ENCODE assay signal across 8 cellular contexts in genomic region chr2:73212448-73213176, GRCh38. TPM values are rescaled to one million over a fixed set of nuclear protein-coding genes. Genes with fewer than 3 reads are reported as not detected.
A peak's percentile ranks its signal among the peaks of the same experiment; 100 is the strongest.
DNase-seq lines count a peak whose midpoint lies in the region; ATAC-seq and TF ChIP-seq lines count a peak whose summit lies in the region.

No MANE protein-coding gene starts in this region.

- peak overlapping the region; percentile 26 for H3K4me3 Mint-ChIP-seq in osteocyte (ENCODE audit: unreplicated experiment)

- H3K4me1 Mint-ChIP-seq in osteocyte (ENCODE audit: unreplicated experiment) = peaks cover 34% of the 10 kb centered on the region

- H3K27ac ChIP-seq in RWPE1 = peak overlapping the region; percentile 70
- no peak overlapping the region for H3K27ac ChIP-seq in foreskin keratinocyte
- H3K27ac ChIP-seq in thoracic aorta = peak overlapping the region; percentile 72 to 81

- POLR2A ChIA-PET in RWPE1 (lab: Yijun Ruan, JAX; ENCODE audit: low non-redundant PET) = no interaction called here

- peak; percentile 89 for TF ChIP-seq CTCF in RWPE1 (conservative IDR thresholded peaks at IDR 0.05; ENCODE audit: low read depth)
- TF ChIP-seq CTCF in foreskin keratinocyte (conservative IDR thresholded peaks at IDR 0.05) = peak; percentile 90
- peak; percentile 91 for TF ChIP-seq CTCF in osteocyte (IDR thresholded peaks at IDR 0.05)
- peak; percentile 95 for TF ChIP-seq CTCF in thoracic aorta (IDR thresholded peaks at IDR 0.05)

- H3K9me3 ChIP-seq in HAP-1 (no peaks in the 10 kb centered on the region), thoracic aorta (no peaks in the 10 kb centered on the region)

- no peaks in the 10 kb centered on the region for H3K36me3 Mint-ChIP-seq in osteocyte (ENCODE audit: unreplicated experiment)

- no peaks in the 10 kb centered on the region for H3K27me3 ChIP-seq in HAP-1 (ENCODE audit: low read depth)
- H3K27me3 ChIP-seq in foreskin keratinocyte = peaks cover 3% of the 10 kb centered on the region
- no peaks in the 10 kb centered on the region for H3K27me3 ChIP-seq in thoracic aorta (replicated peaks; ENCODE audit: insufficient read depth)

- H3K27me3 Mint-ChIP-seq in osteocyte (ENCODE audit: unreplicated experiment) = peaks cover 21% of the 10 kb centered on the region

- in situ Hi-C loops in HAP-1 (cut with MboI; ENCODE audit: low sequenced_read_pairs) = no loop called here

- H3K4me1 ChIP-seq in HAP-1 = peaks cover 16% of the 10 kb centered on the region
- H3K4me1 ChIP-seq in foreskin keratinocyte = no peaks in the 10 kb centered on the region
- H3K4me1 ChIP-seq in thoracic aorta (ENCODE audit: control insufficient read depth in 1 of 2, low read depth in 2 of 2) = peaks cover 15 to 36% of the 10 kb centered on the region in 2 donors

- ATAC-seq in foreskin keratinocyte (peak; percentile 83), thoracic aorta (ENCODE audit: insufficient number of reproducible peaks, low FRiP score, low read depth) (peak; percentile 74)

- no peak overlapping the region for H3K4me3 ChIP-seq in HAP-1
- H3K4me3 ChIP-seq in thoracic aorta = no peak overlapping the region

- no peaks in the 10 kb centered on the region for H3K9me3 Mint-ChIP-seq in osteocyte (ENCODE audit: unreplicated experiment)

- CTCF ChIA-PET in RWPE1 (lab: Yijun Ruan, JAX) = interaction anchor here (0.5 to 2.3 kb wide), 21 partner anchors 9 to 1466 kb away, joined by 3 to 15 read pairs (median 3); partner anchors contain the start of genes CCT7 and NOTO

- peak; percentile 30 for DNase-seq in GF-D8 (lab: John Stamatoyannopoulos, UW)
- DNase-seq in HAP-1 (ENCODE audit: low spot score in 2 of 2) = peak; percentile 69 to 85
- DNase-seq in M059J (ENCODE audit: low read depth) = peak; percentile 67
- DNase-seq in RWPE1 (ENCODE audit: low spot score) = peak; percentile 81
- DNase-seq in activated effector memory CD4-positive, alpha-beta T cell treated with anti-CD3 and anti-CD28 coated beads, Interleukin-2, amount 50 U/mL, for 16 hours = peak; percentile 91
- peak; percentile 40 to 51 for DNase-seq in foreskin keratinocyte
- DNase-seq in osteocyte (ENCODE audit: extremely low spot score, unreplicated experiment) = peak; percentile 89
- no peak for DNase-seq in thoracic aorta (ENCODE audit: low spot score)

- H3K27ac Mint-ChIP-seq in osteocyte (ENCODE audit: unreplicated experiment) = no peak overlapping the region

- no peaks in the 10 kb centered on the region for H3K36me3 ChIP-seq in HAP-1 (replicated peaks)
- no peaks in the 10 kb centered on the region for H3K36me3 ChIP-seq in thoracic aorta

RNA-seq across cellular contexts. Expression of gene SMYD5, which starts 1.4 kb away (rescaled TPM):
- total RNA-seq in M059J (2014; rRNA removed; shearing (Covaris generic)) = 12.8 and 20.5 TPM in 2 replicates
- total RNA-seq in foreskin keratinocyte (35.2 and 35.9 TPM in 2 replicates), osteocyte (17.1 and 18.7 TPM in 2 replicates), thoracic aorta (10 to 100 TPM; 12.6 to 16.2 TPM)
- 31.6 and 34.4 TPM in 2 replicates for polyA plus RNA-seq in foreskin keratinocyte

RNA-seq across cellular contexts. Expression of gene NOTO, which starts 10.2 kb away (rescaled TPM):
- total RNA-seq in M059J (2014; rRNA removed; shearing (Covaris generic)) = not detected in 2 replicates
- total RNA-seq in foreskin keratinocyte (not detected in 2 replicates), osteocyte (not detected in 2 replicates), thoracic aorta (not detected)
- polyA plus RNA-seq in foreskin keratinocyte = not detected in 2 replicates

RNA-seq across cellular contexts. Expression of gene PRADC1, which starts 20.4 kb away (rescaled TPM):
- total RNA-seq in M059J (2014; rRNA removed; shearing (Covaris generic)) = 32.3 and 35.3 TPM in 2 replicates
- total RNA-seq in foreskin keratinocyte (17.2 and 18.6 TPM in 2 replicates), osteocyte (15.1 and 17.6 TPM in 2 replicates), thoracic aorta (10 to 100 TPM; 19.9 to 24.5 TPM)
- polyA plus RNA-seq in foreskin keratinocyte = 22.0 and 25.8 TPM in 2 replicates

RNA-seq across cellular contexts. Expression of gene CCT7, which starts 21.5 kb away (rescaled TPM):
- 246 and 380 TPM in 2 replicates for total RNA-seq in M059J (2014; rRNA removed; shearing (Covaris generic))
- total RNA-seq in foreskin keratinocyte (310 and 387 TPM in 2 replicates), osteocyte (216 and 231 TPM in 2 replicates), thoracic aorta (100 to 1,000 TPM; 121 to 144 TPM)
- polyA plus RNA-seq in foreskin keratinocyte = 322 and 371 TPM in 2 replicates
